Comparison of ENCODE assay signal across 34 cellular contexts in the genomic region with DNA sequence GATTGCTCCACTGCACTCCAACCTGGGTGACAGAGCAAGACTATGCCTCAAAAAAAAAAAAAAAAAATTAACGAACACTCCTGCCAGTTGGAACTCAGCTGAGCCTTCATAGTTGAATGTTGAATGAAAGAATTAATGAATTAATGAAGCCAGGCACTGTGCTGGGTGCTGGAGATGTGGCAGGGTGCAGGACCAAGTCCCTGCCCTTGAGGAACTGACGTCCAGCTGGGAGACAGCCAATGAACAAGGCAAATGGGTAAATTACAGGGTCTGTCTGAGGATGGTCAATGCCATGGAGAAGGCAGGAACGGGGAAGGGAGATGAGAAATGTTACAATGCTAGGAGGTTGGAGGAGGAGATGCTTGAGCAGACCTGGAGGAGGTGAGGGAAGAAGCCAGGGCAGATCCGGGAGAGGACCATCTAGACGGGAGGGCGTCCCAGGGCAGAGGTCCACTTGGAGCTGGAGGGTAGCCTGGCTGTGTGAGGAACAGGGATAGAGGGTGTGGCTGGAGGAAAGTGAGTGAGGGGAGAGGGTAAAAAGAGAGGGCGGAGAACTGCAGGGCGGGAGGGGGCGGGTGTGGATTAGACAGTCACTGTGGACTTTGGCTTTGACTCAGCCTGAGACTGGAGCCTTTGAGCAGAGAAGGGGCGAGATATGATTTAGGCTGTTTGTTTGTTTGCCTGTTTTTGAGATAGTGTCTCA. TPM values are rescaled to one million over a fixed set of nuclear protein-coding genes. Genes with fewer than 3 reads are reported as not detected.
DNase-seq lines count a peak whose midpoint lies in the region; ATAC-seq and TF ChIP-seq lines count a peak whose summit lies in the region.
"Had no signal": no experiment of that assay in that cellular context is flagged by ENCODE, and none has a peak within 500 bp of the region (broad histone marks: within the 10 kb centered on the region; RNA-seq: fewer than 3 reads in every experiment).

No MANE protein-coding gene starts in this region.

- ATAC-seq in WTC11 (peak; percentile 65), left lobe of liver (peak; percentile 79), GM21515 (IDR thresholded peaks at IDR 0.05; ENCODE audit: unreplicated experiment) (no peak)
- ATAC-seq: activated CD4-positive, alpha-beta T cell treated with anti-CD3 and anti-CD28 coated beads for 36 hours; activated CD8-positive, alpha-beta T cell treated with anti-CD3 and anti-CD28 coated beads for 36 hours; activated T-helper 17 cell treated with anti-CD3 and anti-CD28 coated beads, Interleukin-2, amount 50 U/mL, for 72 hours; left ventricle myocardium superior; naive thymus-derived CD8-positive, alpha-beta T cell; stimulated activated memory B cell treated with anti-CD40 and anti-IgM and Interleukin-4, amounts not matched to agents 10 μg/mL and 1 μg/mL and 100 μg/mL, for 72 hours had no signal

- H3K9me3 Mint-ChIP-seq in WTC11: peaks cover 26% of the 10 kb centered on the region

- H3K4me3 Mint-ChIP-seq in WTC11: no peak overlapping the region
- H3K4me3 Mint-ChIP-seq: activated CD4-positive, alpha-beta T cell treated with anti-CD3 and anti-CD28 coated beads for 36 hours; activated CD8-positive, alpha-beta T cell treated with anti-CD3 and anti-CD28 coated beads for 36 hours; activated naive CD4-positive, alpha-beta T cell treated with anti-CD3 and anti-CD28 coated beads, Interleukin-2, amount 10 ng/mL, durations not matched to agents 7 days and 5 days; activated T-helper 17 cell treated with anti-CD3 and anti-CD28 coated beads, Interleukin-2, amount 50 U/mL, for 72 hours; H9; mesothelial cell of epicardium; naive thymus-derived CD8-positive, alpha-beta T cell; stimulated activated memory B cell treated with anti-CD40 and anti-IgM and Interleukin-4, amounts not matched to agents 10 μg/mL and 1 μg/mL and 100 μg/mL, for 72 hours had no signal

- peak; percentile 22 for DNase-seq in HuH-7.5 (ENCODE audit: low spot score)
- no peak for DNase-seq in WTC11 (ENCODE audit: low spot score)
- DNase-seq in left lobe of liver (ENCODE audit: low spot score): no peak
- DNase-seq in stomach: peak; percentile 37
- no peak for DNase-seq in activated CD8-positive, alpha-beta memory T cell treated with anti-CD3 and anti-CD28 coated beads, Interleukin-2, amount 50 U/mL, for 4 hours
- DNase-seq in effector memory CD4-positive, alpha-beta T cell: no peak
- no peak for DNase-seq in WERI-Rb-1
- DNase-seq: activated CD4-positive, alpha-beta T cell treated with anti-CD3 and anti-CD28 coated beads for 36 hours; activated CD8-positive, alpha-beta T cell treated with anti-CD3 and anti-CD28 coated beads for 36 hours; activated naive CD4-positive, alpha-beta T cell treated with anti-CD3 and anti-CD28 coated beads, Interleukin-2, amount 10 ng/mL, durations not matched to agents 7 days and 5 days; brain microvascular endothelial cell; C1 segment of cervical spinal cord; DMS79; effector CD4-positive, alpha-beta T cell; glutamatergic neuron; H9; islet precursor cell; left ventricle myocardium superior; naive thymus-derived CD8-positive, alpha-beta T cell; NCI-H146; NCI-H446 treated with DMSO at 0.1 percent for 48 hours; NCI-H82; nucleus accumbens; substantia nigra; T-helper 2 cell had no signal

- no peak overlapping the region for H3K27ac Mint-ChIP-seq in WTC11
- H3K27ac Mint-ChIP-seq: activated CD4-positive, alpha-beta T cell treated with anti-CD3 and anti-CD28 coated beads for 36 hours; activated CD8-positive, alpha-beta T cell treated with anti-CD3 and anti-CD28 coated beads for 36 hours; activated naive CD4-positive, alpha-beta T cell treated with anti-CD3 and anti-CD28 coated beads, Interleukin-2, amount 10 ng/mL, durations not matched to agents 7 days and 5 days; activated T-helper 17 cell treated with anti-CD3 and anti-CD28 coated beads, Interleukin-2, amount 50 U/mL, for 72 hours; H9; IgD-negative memory B cell; mesothelial cell of epicardium; stimulated activated memory B cell treated with anti-CD40 and anti-IgM and Interleukin-4, amounts not matched to agents 10 μg/mL and 1 μg/mL and 100 μg/mL, for 72 hours had no signal

- intact Hi-C loops in stomach (cut with DNase I; ENCODE audit: low total_unique reads): no loop called here

- TF ChIP-seq EP300 in stomach (IDR thresholded peaks at IDR 0.05): no peak

- H3K9me3 ChIP-seq in stomach: peaks cover 0 to 11% (median 2%) of the 10 kb centered on the region in 4 donors
- H3K9me3 ChIP-seq in effector memory CD4-positive, alpha-beta T cell (ENCODE audit: control insufficient read depth, low read length): no peaks in the 10 kb centered on the region
- peaks cover 5% of the 10 kb centered on the region for H3K9me3 ChIP-seq in WERI-Rb-1 (ENCODE audit: severe bottlenecking)

- H3K4me1 ChIP-seq in stomach: peaks cover 14 to 40% (median 26%) of the 10 kb centered on the region in 4 donors
- H3K4me1 ChIP-seq in effector memory CD4-positive, alpha-beta T cell (ENCODE audit: control insufficient read depth, insufficient read depth, low read length, poor library complexity, severe bottlenecking): no peaks in the 10 kb centered on the region

- peak overlapping the region in 2 of 5 donors; percentile 27 to 73 for H3K27ac ChIP-seq in stomach
- no peak overlapping the region for H3K27ac ChIP-seq in effector memory CD4-positive, alpha-beta T cell (ENCODE audit: insufficient read depth, low read length, poor library complexity, severe bottlenecking)
- H3K27ac ChIP-seq in WERI-Rb-1: no peak overlapping the region
- H3K27ac ChIP-seq: brain microvascular endothelial cell, HL-60 had no signal

- H3K36me3 ChIP-seq in stomach (no peaks in the 10 kb centered on the region), WERI-Rb-1 (no peaks in the 10 kb centered on the region)
- H3K36me3 ChIP-seq in effector memory CD4-positive, alpha-beta T cell (ENCODE audit: control insufficient read depth, insufficient read depth, low read length): no peaks in the 10 kb centered on the region
- H3K36me3 ChIP-seq: brain microvascular endothelial cell had no signal

- TF ChIP-seq CTCF in WTC11 (IDR thresholded peaks at IDR 0.05) (no peak), stomach (IDR thresholded peaks at IDR 0.05) (no peak), WERI-Rb-1 (IDR thresholded peaks at IDR 0.05; ENCODE audit: low read depth, low read length) (no peak)

- H3K4me1 Mint-ChIP-seq in WTC11: peaks cover 14% of the 10 kb centered on the region
- H3K4me1 Mint-ChIP-seq: activated CD4-positive, alpha-beta T cell treated with anti-CD3 and anti-CD28 coated beads for 36 hours; activated naive CD4-positive, alpha-beta T cell treated with anti-CD3 and anti-CD28 coated beads, Interleukin-2, amount 10 ng/mL, durations not matched to agents 7 days and 5 days; activated T-helper 17 cell treated with anti-CD3 and anti-CD28 coated beads, Interleukin-2, amount 50 U/mL, for 72 hours; IgD-negative memory B cell; stimulated activated memory B cell treated with anti-CD40 and anti-IgM and Interleukin-4, amounts not matched to agents 10 μg/mL and 1 μg/mL and 100 μg/mL, for 72 hours had no signal

- CTCF ChIA-PET in WTC11 (lab: Charles Lee): interaction anchor here (0.5 to 1.8 kb wide), 3 partner anchors 14 to 25 kb away, joined by 3 to 13 read pairs (median 11); no protein-coding TSS in a partner anchor

- 36 to 60% (median 45%) methylated on average over 10 of the region's 10 CpGs for WGBS in stomach, 5 donors

- POLR2A ChIA-PET in WTC11 (lab: Charles Lee): no interaction called here

- H3K4me3 ChIP-seq in stomach (no peak overlapping the region), WERI-Rb-1 (ENCODE audit: low read depth, low read length) (no peak overlapping the region)
- H3K4me3 ChIP-seq in effector memory CD4-positive, alpha-beta T cell (ENCODE audit: insufficient read depth, low read depth, low read length, poor library complexity, severe bottlenecking): no peak overlapping the region

- no peaks in the 10 kb centered on the region for H3K36me3 Mint-ChIP-seq in WTC11
- H3K36me3 Mint-ChIP-seq: activated naive CD4-positive, alpha-beta T cell treated with anti-CD3 and anti-CD28 coated beads, Interleukin-2, amount 10 ng/mL, durations not matched to agents 7 days and 5 days; mesothelial cell of epicardium; stimulated activated memory B cell treated with anti-CD40 and anti-IgM and Interleukin-4, amounts not matched to agents 10 μg/mL and 1 μg/mL and 100 μg/mL, for 72 hours had no signal

- TF ChIP-seq POLR2A in stomach (IDR thresholded peaks at IDR 0.05): no peak

- H3K27me3 ChIP-seq in stomach (peaks cover 0 to 11% (median 0%) of the 10 kb centered on the region in 3 donors), WERI-Rb-1 (ENCODE audit: insufficient read depth, low read depth, severe bottlenecking) (peaks cover 2% of the 10 kb centered on the region)
- H3K27me3 ChIP-seq in effector memory CD4-positive, alpha-beta T cell (replicated peaks; ENCODE audit: control insufficient read depth, insufficient read depth, low read length, poor library complexity, severe bottlenecking): no peaks in the 10 kb centered on the region
- H3K27me3 ChIP-seq: brain microvascular endothelial cell had no signal

- H3K27me3 Mint-ChIP-seq in WTC11 (ENCODE audit: low read depth): peaks cover 5% of the 10 kb centered on the region

TF ChIP-seq in WTC11, 78 proteins besides CTCF, POLR2A, EP300 and RAD21:
- TF ChIP-seq, protein P1, sequence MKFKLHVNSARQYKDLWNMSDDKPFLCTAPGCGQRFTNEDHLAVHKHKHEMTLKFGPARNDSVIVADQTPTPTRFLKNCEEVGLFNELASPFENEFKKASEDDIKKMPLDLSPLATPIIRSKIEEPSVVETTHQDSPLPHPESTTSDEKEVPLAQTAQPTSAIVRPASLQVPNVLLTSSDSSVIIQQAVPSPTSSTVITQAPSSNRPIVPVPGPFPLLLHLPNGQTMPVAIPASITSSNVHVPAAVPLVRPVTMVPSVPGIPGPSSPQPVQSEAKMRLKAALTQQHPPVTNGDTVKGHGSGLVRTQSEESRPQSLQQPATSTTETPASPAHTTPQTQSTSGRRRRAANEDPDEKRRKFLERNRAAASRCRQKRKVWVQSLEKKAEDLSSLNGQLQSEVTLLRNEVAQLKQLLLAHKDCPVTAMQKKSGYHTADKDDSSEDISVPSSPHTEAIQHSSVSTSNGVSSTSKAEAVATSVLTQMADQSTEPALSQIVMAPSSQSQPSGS (CRISPR knock-in tag; IDR thresholded peaks at IDR 0.05; ENCODE audit: borderline replicate concordance, low read depth): no peak
- TF ChIP-seq SMAD3 (CRISPR knock-in tag; IDR thresholded peaks at IDR 0.05; ENCODE audit: borderline replicate concordance): no peak
- 0 out of 2 replicates have a peak, but pooled peaks have one; percentile 22 for TF ChIP-seq GABPB1 (CRISPR knock-in tag; IDR thresholded peaks at IDR 0.05)
TF ChIP-seq in WTC11: peak in this region for 1.

RNA-seq across cellular contexts. Expression of a gene that starts 16.8 kb away (rescaled TPM):
- total RNA-seq in WTC11 (2021) (not detected in 3 replicates), left lobe of liver (7.0 TPM), stomach (under 1 TPM in 1 of 5 donors, not detected in 4; 0.73 TPM)
- polyA plus RNA-seq in stomach: not detected
- total RNA-seq: activated CD4-positive, alpha-beta T cell treated with anti-CD3 and anti-CD28 coated beads for 36 hours; activated CD8-positive, alpha-beta T cell treated with anti-CD3 and anti-CD28 coated beads for 36 hours; activated T-helper 17 cell treated with anti-CD3 and anti-CD28 coated beads, Interleukin-2, amount 50 U/mL, for 72 hours; cerebellum; H9; left ventricle myocardium superior; mesothelial cell of epicardium; naive thymus-derived CD8-positive, alpha-beta T cell; OCI-LY7; ureter had no signal
- polyA plus RNA-seq: IgD-negative memory B cell; naive thymus-derived CD8-positive, alpha-beta T cell had no signal

RNA-seq across cellular contexts. Expression of a gene that starts 47.1 kb away (rescaled TPM):
- total RNA-seq in WTC11 (2021): 13.7 to 15.9 TPM (median 15.0 TPM) in 3 replicates
- 29.6 TPM for total RNA-seq in left lobe of liver
- 10 to 100 TPM; 33.2 to 80.8 (median 39.1) TPM for total RNA-seq in stomach
- 10 to 100 TPM in 1 of 3 donors, 1 to 10 TPM in 2; 4.9 to 15.8 (median 10.0) TPM for polyA plus RNA-seq in stomach
- total RNA-seq: OCI-LY7 had no signal
- polyA plus RNA-seq: IgD-negative memory B cell had no signal

Comparison
In these comparisons a context has a peak if more than half of its experiments do, and no peak if none do; other contexts are left out.
1. DNase-seq: peak in HuH-7.5 (single experiment) and stomach (single experiment); none in WTC11 (single experiment), left lobe of liver (single experiment), activated CD8-positive, alpha-beta memory T cell treated with anti-CD3 and anti-CD28 coated beads, Interleukin-2, amount 50 U/mL, for 4 hours (single experiment), effector memory CD4-positive, alpha-beta T cell (0 of 3) and WERI-Rb-1 (single experiment).